ENCODE assay signal across 1 cellular context in the genomic region with DNA sequence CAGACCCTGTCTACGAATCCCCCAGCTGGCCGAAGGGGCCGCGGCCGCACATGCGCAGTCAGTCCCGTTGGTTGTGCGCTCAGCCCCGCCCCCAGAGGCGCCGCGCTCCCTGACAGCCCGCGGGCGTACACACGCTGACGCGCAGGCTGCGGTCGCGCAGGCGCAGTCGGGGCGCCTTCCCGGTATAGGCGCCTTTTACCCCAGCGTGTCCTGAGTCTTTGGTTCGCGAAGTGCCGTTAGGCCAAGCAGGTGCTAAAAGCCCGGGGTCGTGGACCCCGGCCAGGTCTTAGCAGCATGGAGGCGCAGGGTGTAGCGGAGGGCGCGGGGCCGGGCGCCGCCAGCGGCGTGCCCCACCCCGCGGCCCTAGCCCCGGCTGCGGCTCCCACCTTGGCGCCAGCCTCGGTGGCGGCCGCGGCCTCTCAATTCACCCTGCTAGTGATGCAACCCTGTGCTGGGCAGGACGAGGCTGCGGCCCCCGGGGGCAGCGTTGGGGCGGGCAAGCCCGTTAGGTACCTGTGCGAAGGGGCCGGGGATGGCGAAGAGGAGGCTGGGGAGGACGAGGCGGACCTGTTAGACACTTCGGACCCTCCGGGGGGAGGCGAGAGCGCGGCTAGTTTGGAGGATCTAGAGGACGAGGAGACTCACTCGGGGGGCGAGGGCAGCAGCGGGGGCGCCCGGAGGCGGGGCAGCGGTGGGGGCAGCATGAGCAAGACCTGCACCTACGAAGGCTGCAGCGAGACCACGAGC.
TF ChIP-seq lines count a peak whose summit lies in the region.

Gene RFXAP (plus strand): TSS at position 159 of the 747 bp plus-strand sequence. CDS start 136 bp downstream, at position 295.

TF ChIP-seq in A549, 52 proteins besides CTCF, POLR2A, EP300 and RAD21 (continued from another document):
- TF ChIP-seq, protein P1, sequence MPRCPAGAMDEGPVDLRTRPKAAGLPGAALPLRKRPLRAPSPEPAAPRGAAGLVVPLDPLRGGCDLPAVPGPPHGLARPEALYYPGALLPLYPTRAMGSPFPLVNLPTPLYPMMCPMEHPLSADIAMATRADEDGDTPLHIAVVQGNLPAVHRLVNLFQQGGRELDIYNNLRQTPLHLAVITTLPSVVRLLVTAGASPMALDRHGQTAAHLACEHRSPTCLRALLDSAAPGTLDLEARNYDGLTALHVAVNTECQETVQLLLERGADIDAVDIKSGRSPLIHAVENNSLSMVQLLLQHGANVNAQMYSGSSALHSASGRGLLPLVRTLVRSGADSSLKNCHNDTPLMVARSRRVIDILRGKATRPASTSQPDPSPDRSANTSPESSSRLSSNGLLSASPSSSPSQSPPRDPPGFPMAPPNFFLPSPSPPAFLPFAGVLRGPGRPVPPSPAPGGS (IDR thresholded peaks at IDR 0.05) = no peak
